ENCODE assay signal across 1 cellular context in genomic region chr12:48795550-48796455, GRCh38.
TF ChIP-seq lines count a peak whose summit lies in the region.

No MANE protein-coding gene starts in this region.

TF ChIP-seq in GM12878, 131 proteins besides CTCF, POLR2A, EP300 and RAD21 (continued from another document):
- TF ChIP-seq, protein P1, sequence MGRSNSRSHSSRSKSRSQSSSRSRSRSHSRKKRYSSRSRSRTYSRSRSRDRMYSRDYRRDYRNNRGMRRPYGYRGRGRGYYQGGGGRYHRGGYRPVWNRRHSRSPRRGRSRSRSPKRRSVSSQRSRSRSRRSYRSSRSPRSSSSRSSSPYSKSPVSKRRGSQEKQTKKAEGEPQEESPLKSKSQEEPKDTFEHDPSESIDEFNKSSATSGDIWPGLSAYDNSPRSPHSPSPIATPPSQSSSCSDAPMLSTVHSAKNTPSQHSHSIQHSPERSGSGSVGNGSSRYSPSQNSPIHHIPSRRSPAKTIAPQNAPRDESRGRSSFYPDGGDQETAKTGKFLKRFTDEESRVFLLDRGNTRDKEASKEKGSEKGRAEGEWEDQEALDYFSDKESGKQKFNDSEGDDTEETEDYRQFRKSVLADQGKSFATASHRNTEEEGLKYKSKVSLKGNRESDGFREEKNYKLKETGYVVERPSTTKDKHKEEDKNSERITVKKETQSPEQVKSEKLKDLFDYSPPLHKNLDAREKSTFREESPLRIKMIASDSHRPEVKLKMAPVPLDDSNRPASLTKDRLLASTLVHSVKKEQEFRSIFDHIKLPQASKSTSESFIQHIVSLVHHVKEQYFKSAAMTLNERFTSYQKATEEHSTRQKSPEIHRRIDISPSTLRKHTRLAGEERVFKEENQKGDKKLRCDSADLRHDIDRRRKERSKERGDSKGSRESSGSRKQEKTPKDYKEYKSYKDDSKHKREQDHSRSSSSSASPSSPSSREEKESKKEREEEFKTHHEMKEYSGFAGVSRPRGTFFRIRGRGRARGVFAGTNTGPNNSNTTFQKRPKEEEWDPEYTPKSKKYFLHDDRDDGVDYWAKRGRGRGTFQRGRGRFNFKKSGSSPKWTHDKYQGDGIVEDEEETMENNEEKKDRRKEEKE (IDR thresholded peaks at IDR 0.05), result no peak
- TF ChIP-seq ATF7 (IDR thresholded peaks at IDR 0.05; ENCODE audit: low read depth), result no peak
- TF ChIP-seq HDGF (IDR thresholded peaks at IDR 0.05), result no peak
- TF ChIP-seq YBX1 (IDR thresholded peaks at IDR 0.05), result no peak
- no peak for TF ChIP-seq SPI1 (IDR thresholded peaks at IDR 0.05; ENCODE audit: borderline replicate concordance, insufficient read depth, low read depth, low read length)
- no peak for TF ChIP-seq BCL11A (IDR thresholded peaks at IDR 0.05; ENCODE audit: low read depth, low read length)
- no peak for TF ChIP-seq SREBF2 (IDR thresholded peaks at IDR 0.05; ENCODE audit: low read length)
- no peak for TF ChIP-seq TCF7 (IDR thresholded peaks at IDR 0.05; ENCODE audit: borderline replicate concordance)
- peak; percentile 73; the same call in 1 of the 2 replicates for TF ChIP-seq ZNF384 (IDR thresholded peaks at IDR 0.05; ENCODE audit: borderline replicate concordance, low read depth, low read length)
- no peak for TF ChIP-seq HDAC2 (IDR thresholded peaks at IDR 0.05)
- TF ChIP-seq CUX1 (IDR thresholded peaks at IDR 0.05; ENCODE audit: insufficient replicate concordance, low read depth, low read length), result no peak
- no peak for TF ChIP-seq ZNF24 (IDR thresholded peaks at IDR 0.05)
- peak; percentile 98 for TF ChIP-seq SMC3 (IDR thresholded peaks at IDR 0.05; ENCODE audit: borderline replicate concordance, low read length)
- TF ChIP-seq, protein P2, sequence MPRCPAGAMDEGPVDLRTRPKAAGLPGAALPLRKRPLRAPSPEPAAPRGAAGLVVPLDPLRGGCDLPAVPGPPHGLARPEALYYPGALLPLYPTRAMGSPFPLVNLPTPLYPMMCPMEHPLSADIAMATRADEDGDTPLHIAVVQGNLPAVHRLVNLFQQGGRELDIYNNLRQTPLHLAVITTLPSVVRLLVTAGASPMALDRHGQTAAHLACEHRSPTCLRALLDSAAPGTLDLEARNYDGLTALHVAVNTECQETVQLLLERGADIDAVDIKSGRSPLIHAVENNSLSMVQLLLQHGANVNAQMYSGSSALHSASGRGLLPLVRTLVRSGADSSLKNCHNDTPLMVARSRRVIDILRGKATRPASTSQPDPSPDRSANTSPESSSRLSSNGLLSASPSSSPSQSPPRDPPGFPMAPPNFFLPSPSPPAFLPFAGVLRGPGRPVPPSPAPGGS (IDR thresholded peaks at IDR 0.05; ENCODE audit: borderline replicate concordance, insufficient read depth, low read depth, low read length, poor library complexity, severe bottlenecking), result no peak
- no peak for TF ChIP-seq BMI1 (IDR thresholded peaks at IDR 0.05; ENCODE audit: borderline replicate concordance)
- no peak for TF ChIP-seq CREB1 (IDR thresholded peaks at IDR 0.05; ENCODE audit: low read depth)
- no peak for TF ChIP-seq IRF3 (IDR thresholded peaks at IDR 0.05)
- TF ChIP-seq, protein P3, sequence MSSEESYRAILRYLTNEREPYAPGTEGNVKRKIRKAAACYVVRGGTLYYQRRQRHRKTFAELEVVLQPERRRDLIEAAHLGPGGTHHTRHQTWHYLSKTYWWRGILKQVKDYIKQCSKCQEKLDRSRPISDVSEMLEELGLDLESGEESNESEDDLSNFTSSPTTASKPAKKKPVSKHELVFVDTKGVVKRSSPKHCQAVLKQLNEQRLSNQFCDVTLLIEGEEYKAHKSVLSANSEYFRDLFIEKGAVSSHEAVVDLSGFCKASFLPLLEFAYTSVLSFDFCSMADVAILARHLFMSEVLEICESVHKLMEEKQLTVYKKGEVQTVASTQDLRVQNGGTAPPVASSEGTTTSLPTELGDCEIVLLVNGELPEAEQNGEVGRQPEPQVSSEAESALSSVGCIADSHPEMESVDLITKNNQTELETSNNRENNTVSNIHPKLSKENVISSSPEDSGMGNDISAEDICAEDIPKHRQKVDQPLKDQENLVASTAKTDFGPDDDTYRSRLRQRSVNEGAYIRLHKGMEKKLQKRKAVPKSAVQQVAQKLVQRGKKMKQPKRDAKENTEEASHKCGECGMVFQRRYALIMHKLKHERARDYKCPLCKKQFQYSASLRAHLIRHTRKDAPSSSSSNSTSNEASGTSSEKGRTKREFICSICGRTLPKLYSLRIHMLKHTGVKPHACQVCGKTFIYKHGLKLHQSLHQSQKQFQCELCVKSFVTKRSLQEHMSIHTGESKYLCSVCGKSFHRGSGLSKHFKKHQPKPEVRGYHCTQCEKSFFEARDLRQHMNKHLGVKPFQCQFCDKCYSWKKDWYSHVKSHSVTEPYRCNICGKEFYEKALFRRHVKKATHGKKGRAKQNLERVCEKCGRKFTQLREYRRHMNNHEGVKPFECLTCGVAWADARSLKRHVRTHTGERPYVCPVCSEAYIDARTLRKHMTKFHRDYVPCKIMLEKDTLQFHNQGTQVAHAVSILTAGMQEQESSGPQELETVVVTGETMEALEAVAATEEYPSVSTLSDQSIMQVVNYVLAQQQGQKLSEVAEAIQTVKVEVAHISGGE (CRISPR knock-in tag; IDR thresholded peaks at IDR 0.05), result no peak
- TF ChIP-seq IRF5 (IDR thresholded peaks at IDR 0.05; ENCODE audit: borderline replicate concordance), result no peak
- no peak for TF ChIP-seq SIX5 (IDR thresholded peaks at IDR 0.05; ENCODE audit: low read depth, low read length, severe bottlenecking)
- TF ChIP-seq ZBED1 (IDR thresholded peaks at IDR 0.05; ENCODE audit: borderline replicate concordance), result no peak
- TF ChIP-seq TBL1XR1 (IDR thresholded peaks at IDR 0.05; ENCODE audit: low read depth, low read length), result 0 out of 2 replicates have a peak, but pooled peaks have one; percentile 31
- TF ChIP-seq RBBP5 (conservative IDR thresholded peaks at IDR 0.05), result no peak
- no peak for TF ChIP-seq NR2F1 (conservative IDR thresholded peaks at IDR 0.05)
- no peak for TF ChIP-seq RCOR1 (conservative IDR thresholded peaks at IDR 0.05; ENCODE audit: low read depth, low read length)
- TF ChIP-seq, protein P4, sequence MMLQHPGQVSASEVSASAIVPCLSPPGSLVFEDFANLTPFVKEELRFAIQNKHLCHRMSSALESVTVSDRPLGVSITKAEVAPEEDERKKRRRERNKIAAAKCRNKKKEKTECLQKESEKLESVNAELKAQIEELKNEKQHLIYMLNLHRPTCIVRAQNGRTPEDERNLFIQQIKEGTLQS (IDR thresholded peaks at IDR 0.05; ENCODE audit: borderline replicate concordance, extremely low read depth, low read depth, low read length), result no peak
- no peak for TF ChIP-seq CBX5 (IDR thresholded peaks at IDR 0.05; ENCODE audit: low read depth)
- TF ChIP-seq CEBPB (IDR thresholded peaks at IDR 0.05; ENCODE audit: borderline replicate concordance in 1 of 2, low read depth in 2 of 2, low read length in 2 of 2), result no peak
- TF ChIP-seq IKZF1 (conservative IDR thresholded peaks at IDR 0.05), result peak; percentile 36; the same call in 1 of the 2 replicates
- TF ChIP-seq SP1 (IDR thresholded peaks at IDR 0.05; ENCODE audit: low read depth, low read length), result no peak
- TF ChIP-seq, protein P5, sequence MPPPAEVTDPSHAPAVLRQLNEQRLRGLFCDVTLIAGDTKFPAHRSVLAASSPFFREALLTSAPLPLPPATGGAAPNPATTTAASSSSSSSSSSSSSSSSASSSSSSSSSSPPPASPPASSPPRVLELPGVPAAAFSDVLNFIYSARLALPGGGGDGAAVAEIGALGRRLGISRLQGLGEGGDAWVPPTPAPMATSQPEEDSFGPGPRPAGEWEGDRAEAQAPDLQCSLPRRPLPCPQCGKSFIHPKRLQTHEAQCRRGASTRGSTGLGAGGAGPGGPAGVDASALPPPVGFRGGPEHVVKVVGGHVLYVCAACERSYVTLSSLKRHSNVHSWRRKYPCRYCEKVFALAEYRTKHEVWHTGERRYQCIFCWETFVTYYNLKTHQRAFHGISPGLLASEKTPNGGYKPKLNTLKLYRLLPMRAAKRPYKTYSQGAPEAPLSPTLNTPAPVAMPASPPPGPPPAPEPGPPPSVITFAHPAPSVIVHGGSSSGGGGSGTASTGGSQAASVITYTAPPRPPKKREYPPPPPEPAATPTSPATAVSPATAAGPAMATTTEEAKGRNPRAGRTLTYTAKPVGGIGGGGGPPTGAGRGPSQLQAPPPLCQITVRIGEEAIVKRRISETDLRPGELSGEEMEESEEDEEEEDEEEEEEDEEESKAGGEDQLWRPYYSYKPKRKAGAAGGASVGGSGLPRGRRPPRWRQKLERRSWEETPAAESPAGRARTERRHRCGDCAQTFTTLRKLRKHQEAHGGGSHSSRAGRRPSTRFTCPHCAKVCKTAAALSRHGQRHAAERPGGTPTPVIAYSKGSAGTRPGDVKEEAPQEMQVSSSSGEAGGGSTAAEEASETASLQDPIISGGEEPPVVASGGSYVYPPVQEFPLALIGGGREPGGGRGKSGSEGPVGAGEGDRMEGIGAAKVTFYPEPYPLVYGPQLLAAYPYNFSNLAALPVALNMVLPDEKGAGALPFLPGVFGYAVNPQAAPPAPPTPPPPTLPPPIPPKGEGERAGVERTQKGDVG (CRISPR knock-in tag; IDR thresholded peaks at IDR 0.05), result no peak
- TF ChIP-seq PAX5 (IDR thresholded peaks at IDR 0.05; ENCODE audit: borderline replicate concordance, low read depth, low read length), result no peak
- TF ChIP-seq RELA (IDR thresholded peaks at IDR 0.05; ENCODE audit: borderline replicate concordance, partially characterized antibody), result no peak
- no peak for TF ChIP-seq PBX3 (IDR thresholded peaks at IDR 0.05; ENCODE audit: insufficient replicate concordance, low read depth, low read length)
- 0 out of 2 replicates have a peak, but pooled peaks have one; percentile 30 for TF ChIP-seq WRNIP1 (IDR thresholded peaks at IDR 0.05; ENCODE audit: borderline replicate concordance, low read depth, low read length)
- no peak for TF ChIP-seq POU2F2 (IDR thresholded peaks at IDR 0.05; ENCODE audit: borderline replicate concordance, low read depth, low read length)
- no peak for TF ChIP-seq MTA2 (IDR thresholded peaks at IDR 0.05; ENCODE audit: low read depth)
- TF ChIP-seq POLR2AphosphoS5 (IDR thresholded peaks at IDR 0.05; ENCODE audit: low read length), result no peak
- no peak for TF ChIP-seq MYC (IDR thresholded peaks at IDR 0.05; ENCODE audit: insufficient read depth, insufficient read length, insufficient replicate concordance, low read length, severe bottlenecking)
TF ChIP-seq in GM12878: peak in this region for 8.
